In the genomic region with DNA sequence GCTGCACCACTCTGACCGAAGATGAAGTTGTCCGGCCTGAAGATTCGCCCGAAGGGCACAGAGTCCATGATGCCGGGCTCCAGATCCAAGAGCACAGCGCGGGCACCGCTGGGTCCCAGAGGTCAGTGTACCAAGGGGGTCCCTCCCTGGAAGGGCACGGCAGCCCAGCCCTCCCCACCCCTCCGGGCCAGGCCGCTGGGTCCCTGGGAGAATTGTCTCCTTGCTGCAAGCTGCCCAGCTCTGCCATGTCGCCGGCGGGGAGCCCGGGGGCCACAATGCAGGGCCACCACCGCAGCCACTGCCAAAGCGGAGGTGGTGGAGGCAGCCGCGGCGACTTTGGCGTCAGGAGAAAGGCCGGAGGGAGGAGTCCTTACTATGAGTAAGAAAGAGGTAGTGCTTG, we compare ENCODE assay signal across 19 cellular contexts.
"Had no signal": no experiment of that assay in that cellular context is flagged by ENCODE, and none has a peak within 500 bp of the region (broad histone marks: within the 10 kb centered on the region; RNA-seq: fewer than 3 reads in every experiment).

No MANE protein-coding gene starts in this region.

- H3K9me3 ChIP-seq: neutrophil, pancreas, thyroid gland had no signal

- ATAC-seq: naive thymus-derived CD4-positive, alpha-beta T cell; pancreas; sciatic nerve; stimulated activated naive B cell treated with anti-CD40 and anti-IgM and Interleukin-4, amounts not matched to agents 10 μg/mL and 1 μg/mL and 100 μg/mL, for 72 hours had no signal

- H3K4me1 Mint-ChIP-seq: immature natural killer cell; naive thymus-derived CD4-positive, alpha-beta T cell; stimulated activated naive B cell treated with anti-CD40 and anti-IgM and Interleukin-4, amounts not matched to agents 10 μg/mL and 1 μg/mL and 100 μg/mL, for 72 hours had no signal

- H3K4me1 ChIP-seq: pancreas, stomach, thyroid gland had no signal

- H3K27me3 ChIP-seq: neutrophil, pancreas, stomach, thyroid gland had no signal

- H3K27ac ChIP-seq: neutrophil, pancreas, stomach, thyroid gland had no signal

- H3K36me3 ChIP-seq: neutrophil, pancreas, stomach, thyroid gland had no signal

- DNase-seq: cortex of kidney; hypothalamus; immature natural killer cell; islet precursor cell; mammary epithelial cell; mesendoderm; midbrain; naive thymus-derived CD4-positive, alpha-beta T cell; retina; stimulated activated CD4-positive, alpha-beta T cell treated with anti-CD3 and anti-CD28 coated beads, Interleukin-2, amount 100 ng/mL, for 24 hours; stimulated activated CD4-positive, alpha-beta T cell treated with anti-CD3 and anti-CD28 coated beads, Interleukin-4, amount 100 ng/mL, for 24 hours; stimulated activated naive B cell treated with anti-CD40 and anti-IgM and Interleukin-4, amounts not matched to agents 10 μg/mL and 1 μg/mL and 100 μg/mL, for 72 hours; stomach; thyroid gland; trophoblast cell had no signal

- H3K27ac Mint-ChIP-seq: immature natural killer cell; naive thymus-derived CD4-positive, alpha-beta T cell; stimulated activated naive B cell treated with anti-CD40 and anti-IgM and Interleukin-4, amounts not matched to agents 10 μg/mL and 1 μg/mL and 100 μg/mL, for 72 hours had no signal

- H3K36me3 Mint-ChIP-seq: immature natural killer cell; naive thymus-derived CD4-positive, alpha-beta T cell; stimulated activated naive B cell treated with anti-CD40 and anti-IgM and Interleukin-4, amounts not matched to agents 10 μg/mL and 1 μg/mL and 100 μg/mL, for 72 hours had no signal

- H3K27me3 Mint-ChIP-seq: naive thymus-derived CD4-positive, alpha-beta T cell had no signal

- H3K4me3 ChIP-seq: pancreas, smooth muscle cell, stomach, thyroid gland had no signal

- H3K4me3 Mint-ChIP-seq: immature natural killer cell; naive thymus-derived CD4-positive, alpha-beta T cell; stimulated activated naive B cell treated with anti-CD40 and anti-IgM and Interleukin-4, amounts not matched to agents 10 μg/mL and 1 μg/mL and 100 μg/mL, for 72 hours had no signal

- H3K4me2 ChIP-seq: smooth muscle cell had no signal
